ENCODE assay signal across 1 cellular context in the genomic region with DNA sequence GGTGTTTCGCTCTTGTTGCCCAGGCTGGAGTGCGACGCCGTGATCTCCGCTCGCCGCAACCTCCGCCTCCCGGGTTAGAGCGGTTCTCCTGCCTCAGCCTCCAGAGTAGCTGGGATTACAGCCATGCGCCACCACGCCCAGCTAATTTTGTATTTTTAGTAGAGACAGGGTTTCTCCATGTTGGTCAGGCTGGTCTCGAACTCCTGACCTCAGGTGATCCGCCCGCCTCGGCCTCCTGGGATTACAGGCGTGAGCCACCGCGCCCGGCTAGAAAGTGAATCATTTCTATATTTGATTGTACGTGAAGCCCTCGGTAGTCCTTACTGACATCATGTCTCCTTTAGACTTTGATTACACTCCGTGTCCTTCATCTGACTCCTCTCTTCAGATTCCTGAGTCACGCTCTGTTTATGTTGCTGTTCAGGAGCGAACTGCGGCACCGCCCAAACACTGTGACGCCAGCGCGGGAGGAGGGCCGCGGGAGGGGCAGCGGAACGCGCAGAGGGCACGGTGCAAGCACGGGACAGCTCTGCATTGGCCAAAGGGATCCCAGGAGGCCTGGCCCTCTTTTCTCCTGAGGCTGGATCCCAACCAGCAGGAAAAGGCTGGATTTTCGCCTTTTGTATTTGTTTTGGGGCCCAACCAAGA.
TF ChIP-seq lines count a peak whose summit lies in the region.

No MANE protein-coding gene starts in this region.

TF ChIP-seq in WTC11, 78 proteins besides CTCF, POLR2A, EP300 and RAD21 (continued from another document):
- TF ChIP-seq, protein P1, sequence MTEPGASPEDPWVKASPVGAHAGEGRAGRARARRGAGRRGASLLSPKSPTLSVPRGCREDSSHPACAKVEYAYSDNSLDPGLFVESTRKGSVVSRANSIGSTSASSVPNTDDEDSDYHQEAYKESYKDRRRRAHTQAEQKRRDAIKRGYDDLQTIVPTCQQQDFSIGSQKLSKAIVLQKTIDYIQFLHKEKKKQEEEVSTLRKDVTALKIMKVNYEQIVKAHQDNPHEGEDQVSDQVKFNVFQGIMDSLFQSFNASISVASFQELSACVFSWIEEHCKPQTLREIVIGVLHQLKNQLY (CRISPR knock-in tag; IDR thresholded peaks at IDR 0.05): no peak
- TF ChIP-seq FOXK1 (CRISPR knock-in tag; IDR thresholded peaks at IDR 0.05) (peak; percentile 94), ZBTB21 (CRISPR knock-in tag; IDR thresholded peaks at IDR 0.05; ENCODE audit: borderline replicate concordance) (peak; percentile 92), MYBL2 (CRISPR knock-in tag; IDR thresholded peaks at IDR 0.05) (peak; percentile 31; the same call in 1 of the 2 replicates), ZNF396 (CRISPR knock-in tag; IDR thresholded peaks at IDR 0.05; ENCODE audit: borderline replicate concordance) (no peak), FOXP1 (CRISPR knock-in tag; IDR thresholded peaks at IDR 0.05; ENCODE audit: borderline replicate concordance) (peak; percentile 57; the same call in 1 of the 2 replicates), SP1 (CRISPR knock-in tag; conservative IDR thresholded peaks at IDR 0.05) (peak; percentile 82; the same call in 1 of the 2 replicates)
- TF ChIP-seq, protein P2, sequence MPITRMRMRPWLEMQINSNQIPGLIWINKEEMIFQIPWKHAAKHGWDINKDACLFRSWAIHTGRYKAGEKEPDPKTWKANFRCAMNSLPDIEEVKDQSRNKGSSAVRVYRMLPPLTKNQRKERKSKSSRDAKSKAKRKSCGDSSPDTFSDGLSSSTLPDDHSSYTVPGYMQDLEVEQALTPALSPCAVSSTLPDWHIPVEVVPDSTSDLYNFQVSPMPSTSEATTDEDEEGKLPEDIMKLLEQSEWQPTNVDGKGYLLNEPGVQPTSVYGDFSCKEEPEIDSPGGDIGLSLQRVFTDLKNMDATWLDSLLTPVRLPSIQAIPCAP (CRISPR knock-in tag; IDR thresholded peaks at IDR 0.05): no peak
- TF ChIP-seq, protein P3, sequence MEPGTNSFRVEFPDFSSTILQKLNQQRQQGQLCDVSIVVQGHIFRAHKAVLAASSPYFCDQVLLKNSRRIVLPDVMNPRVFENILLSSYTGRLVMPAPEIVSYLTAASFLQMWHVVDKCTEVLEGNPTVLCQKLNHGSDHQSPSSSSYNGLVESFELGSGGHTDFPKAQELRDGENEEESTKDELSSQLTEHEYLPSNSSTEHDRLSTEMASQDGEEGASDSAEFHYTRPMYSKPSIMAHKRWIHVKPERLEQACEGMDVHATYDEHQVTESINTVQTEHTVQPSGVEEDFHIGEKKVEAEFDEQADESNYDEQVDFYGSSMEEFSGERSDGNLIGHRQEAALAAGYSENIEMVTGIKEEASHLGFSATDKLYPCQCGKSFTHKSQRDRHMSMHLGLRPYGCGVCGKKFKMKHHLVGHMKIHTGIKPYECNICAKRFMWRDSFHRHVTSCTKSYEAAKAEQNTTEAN (CRISPR knock-in tag; IDR thresholded peaks at IDR 0.05): 0 out of 2 replicates have a peak, but pooled peaks have one; percentile 39
- TF ChIP-seq, protein P4, sequence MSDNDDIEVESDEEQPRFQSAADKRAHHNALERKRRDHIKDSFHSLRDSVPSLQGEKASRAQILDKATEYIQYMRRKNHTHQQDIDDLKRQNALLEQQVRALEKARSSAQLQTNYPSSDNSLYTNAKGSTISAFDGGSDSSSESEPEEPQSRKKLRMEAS (CRISPR knock-in tag; IDR thresholded peaks at IDR 0.05): 0 out of 2 replicates have a peak, but pooled peaks have one; percentile 24
- TF ChIP-seq, protein P5, sequence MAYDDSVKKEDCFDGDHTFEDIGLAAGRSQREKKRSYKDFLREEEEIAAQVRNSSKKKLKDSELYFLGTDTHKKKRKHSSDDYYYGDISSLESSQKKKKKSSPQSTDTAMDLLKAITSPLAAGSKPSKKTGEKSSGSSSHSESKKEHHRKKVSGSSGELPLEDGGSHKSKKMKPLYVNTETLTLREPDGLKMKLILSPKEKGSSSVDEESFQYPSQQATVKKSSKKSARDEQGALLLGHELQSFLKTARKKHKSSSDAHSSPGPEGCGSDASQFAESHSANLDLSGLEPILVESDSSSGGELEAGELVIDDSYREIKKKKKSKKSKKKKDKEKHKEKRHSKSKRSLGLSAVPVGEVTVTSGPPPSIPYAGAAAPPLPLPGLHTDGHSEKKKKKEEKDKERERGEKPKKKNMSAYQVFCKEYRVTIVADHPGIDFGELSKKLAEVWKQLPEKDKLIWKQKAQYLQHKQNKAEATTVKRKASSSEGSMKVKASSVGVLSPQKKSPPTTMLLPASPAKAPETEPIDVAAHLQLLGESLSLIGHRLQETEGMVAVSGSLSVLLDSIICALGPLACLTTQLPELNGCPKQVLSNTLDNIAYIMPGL (CRISPR knock-in tag; IDR thresholded peaks at IDR 0.05): peak; percentile 54; the same call in 1 of the 2 replicates
- TF ChIP-seq, protein P6, sequence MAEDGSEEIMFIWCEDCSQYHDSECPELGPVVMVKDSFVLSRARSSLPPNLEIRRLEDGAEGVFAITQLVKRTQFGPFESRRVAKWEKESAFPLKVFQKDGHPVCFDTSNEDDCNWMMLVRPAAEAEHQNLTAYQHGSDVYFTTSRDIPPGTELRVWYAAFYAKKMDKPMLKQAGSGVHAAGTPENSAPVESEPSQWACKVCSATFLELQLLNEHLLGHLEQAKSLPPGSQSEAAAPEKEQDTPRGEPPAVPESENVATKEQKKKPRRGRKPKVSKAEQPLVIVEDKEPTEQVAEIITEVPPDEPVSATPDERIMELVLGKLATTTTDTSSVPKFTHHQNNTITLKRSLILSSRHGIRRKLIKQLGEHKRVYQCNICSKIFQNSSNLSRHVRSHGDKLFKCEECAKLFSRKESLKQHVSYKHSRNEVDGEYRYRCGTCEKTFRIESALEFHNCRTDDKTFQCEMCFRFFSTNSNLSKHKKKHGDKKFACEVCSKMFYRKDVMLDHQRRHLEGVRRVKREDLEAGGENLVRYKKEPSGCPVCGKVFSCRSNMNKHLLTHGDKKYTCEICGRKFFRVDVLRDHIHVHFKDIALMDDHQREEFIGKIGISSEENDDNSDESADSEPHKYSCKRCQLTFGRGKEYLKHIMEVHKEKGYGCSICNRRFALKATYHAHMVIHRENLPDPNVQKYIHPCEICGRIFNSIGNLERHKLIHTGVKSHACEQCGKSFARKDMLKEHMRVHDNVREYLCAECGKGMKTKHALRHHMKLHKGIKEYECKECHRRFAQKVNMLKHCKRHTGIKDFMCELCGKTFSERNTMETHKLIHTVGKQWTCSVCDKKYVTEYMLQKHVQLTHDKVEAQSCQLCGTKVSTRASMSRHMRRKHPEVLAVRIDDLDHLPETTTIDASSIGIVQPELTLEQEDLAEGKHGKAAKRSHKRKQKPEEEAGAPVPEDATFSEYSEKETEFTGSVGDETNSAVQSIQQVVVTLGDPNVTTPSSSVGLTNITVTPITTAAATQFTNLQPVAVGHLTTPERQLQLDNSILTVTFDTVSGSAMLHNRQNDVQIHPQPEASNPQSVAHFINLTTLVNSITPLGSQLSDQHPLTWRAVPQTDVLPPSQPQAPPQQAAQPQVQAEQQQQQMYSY (CRISPR knock-in tag; IDR thresholded peaks at IDR 0.05): peak; percentile 14
- TF ChIP-seq, protein P7, sequence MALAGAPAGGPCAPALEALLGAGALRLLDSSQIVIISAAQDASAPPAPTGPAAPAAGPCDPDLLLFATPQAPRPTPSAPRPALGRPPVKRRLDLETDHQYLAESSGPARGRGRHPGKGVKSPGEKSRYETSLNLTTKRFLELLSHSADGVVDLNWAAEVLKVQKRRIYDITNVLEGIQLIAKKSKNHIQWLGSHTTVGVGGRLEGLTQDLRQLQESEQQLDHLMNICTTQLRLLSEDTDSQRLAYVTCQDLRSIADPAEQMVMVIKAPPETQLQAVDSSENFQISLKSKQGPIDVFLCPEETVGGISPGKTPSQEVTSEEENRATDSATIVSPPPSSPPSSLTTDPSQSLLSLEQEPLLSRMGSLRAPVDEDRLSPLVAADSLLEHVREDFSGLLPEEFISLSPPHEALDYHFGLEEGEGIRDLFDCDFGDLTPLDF (CRISPR knock-in tag; IDR thresholded peaks at IDR 0.05): no peak
- TF ChIP-seq, protein P8, sequence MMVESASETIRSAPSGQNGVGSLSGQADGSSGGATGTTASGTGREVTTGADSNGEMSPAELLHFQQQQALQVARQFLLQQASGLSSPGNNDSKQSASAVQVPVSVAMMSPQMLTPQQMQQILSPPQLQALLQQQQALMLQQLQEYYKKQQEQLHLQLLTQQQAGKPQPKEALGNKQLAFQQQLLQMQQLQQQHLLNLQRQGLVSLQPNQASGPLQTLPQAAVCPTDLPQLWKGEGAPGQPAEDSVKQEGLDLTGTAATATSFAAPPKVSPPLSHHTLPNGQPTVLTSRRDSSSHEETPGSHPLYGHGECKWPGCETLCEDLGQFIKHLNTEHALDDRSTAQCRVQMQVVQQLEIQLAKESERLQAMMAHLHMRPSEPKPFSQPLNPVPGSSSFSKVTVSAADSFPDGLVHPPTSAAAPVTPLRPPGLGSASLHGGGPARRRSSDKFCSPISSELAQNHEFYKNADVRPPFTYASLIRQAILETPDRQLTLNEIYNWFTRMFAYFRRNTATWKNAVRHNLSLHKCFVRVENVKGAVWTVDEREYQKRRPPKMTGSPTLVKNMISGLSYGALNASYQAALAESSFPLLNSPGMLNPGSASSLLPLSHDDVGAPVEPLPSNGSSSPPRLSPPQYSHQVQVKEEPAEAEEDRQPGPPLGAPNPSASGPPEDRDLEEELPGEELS (CRISPR knock-in tag; IDR thresholded peaks at IDR 0.05): peak; percentile 87
TF ChIP-seq in WTC11: peak in this region for 14.
